Comparison of ENCODE assay signal across 8 cellular contexts in the genomic region with DNA sequence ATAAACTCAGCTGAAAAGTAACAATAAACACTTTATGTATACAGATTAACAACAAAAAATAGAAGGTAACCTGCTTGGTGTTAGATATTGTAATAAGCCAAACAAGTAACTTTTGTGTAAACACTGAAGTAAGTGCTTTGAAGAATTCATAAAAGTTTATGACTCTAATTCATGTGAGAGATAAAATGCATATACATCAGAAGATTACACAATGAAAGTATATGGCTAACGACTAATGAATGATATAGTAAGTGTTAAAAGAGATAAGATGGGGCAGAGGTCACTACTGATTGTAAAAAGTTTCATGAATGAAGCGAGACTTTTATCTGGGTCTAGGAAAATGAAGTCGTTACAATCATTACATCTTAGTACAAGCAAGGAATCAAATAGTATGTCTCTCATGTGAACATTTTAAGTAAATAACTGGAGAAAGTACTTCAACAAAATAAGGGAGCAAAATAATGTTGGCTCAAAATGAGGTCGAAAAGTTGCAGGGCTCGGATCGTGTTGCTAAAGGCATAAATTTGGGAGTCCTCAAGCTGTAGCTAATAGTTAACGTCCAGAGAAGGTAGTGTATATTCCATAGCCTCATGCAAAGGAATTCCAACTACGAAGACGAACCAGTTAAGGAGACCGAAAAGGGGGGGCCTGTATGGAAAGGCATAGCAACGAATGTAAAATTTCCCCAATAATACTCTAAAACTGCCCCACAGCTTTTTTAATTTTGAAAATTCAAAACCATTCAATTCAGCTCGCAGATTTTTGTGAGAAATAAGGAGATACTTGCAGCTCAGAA. TPM values are rescaled to one million over a fixed set of nuclear protein-coding genes. Genes with fewer than 3 reads are reported as not detected.
DNase-seq lines count a peak whose midpoint lies in the region; ATAC-seq, FAIRE-seq and TF ChIP-seq lines count a peak whose summit lies in the region.

No MANE protein-coding gene starts in this region.

- 8% methylated on average over 12 of the region's 12 CpGs for WGBS in HepG2 (ENCODE audit: low lambda C conversion rate)

- H3K9me3 ChIP-seq in HepG2 (ENCODE audit: low read length) (no peaks in the 10 kb centered on the region), tibial artery (no peaks in the 10 kb centered on the region)

- peaks cover 5% of the 10 kb centered on the region for H3K79me2 ChIP-seq in HepG2 (ENCODE audit: insufficient read depth, low read length)

- peak overlapping the region; percentile 78 for H3K4me2 ChIP-seq in HepG2 (ENCODE audit: low read depth, low read length)

- H2AFZ ChIP-seq in HepG2 (ENCODE audit: low read length): peak overlapping the region; percentile 19

- intact Hi-C loops in HepG2 (cut with micrococcal nuclease; ENCODE audit: unreplicated experiment): loop anchor here (2.0 kb wide), 2 partner anchors 25 to 903 kb away; no protein-coding TSS in a partner anchor
- intact Hi-C loops in tibial artery (cut with DNase I; ENCODE audit: low total_unique reads): no loop called here

- BruUV-seq in HepG2 (replicated peaks; lab: Mats Ljungman, UMichigan): TSS peak; percentile 76

- no peak for FAIRE-seq in HepG2 (lab: Jason Lieb, UNC)

- in situ Hi-C loops in astrocyte of the spinal cord (cut with HindIII; ENCODE audit: low sequenced_read_pairs): no loop called here
- in situ Hi-C loops in HepG2 (cut with HindIII; ENCODE audit: extremely low pct_ligation_motif_present, low pct_unique_long_range_greater_than_20kb): no loop called here

- no peak for TF ChIP-seq EP300 in HepG2 (IDR thresholded peaks at IDR 0.05; ENCODE audit: low read depth in 2 of 2, low read length in 2 of 2)
- TF ChIP-seq EP300 in HepG2 (CRISPR knock-in tag; IDR thresholded peaks at IDR 0.05; ENCODE audit: borderline replicate concordance): no peak

- no peak for ATAC-seq in HepG2

- H3K4me1 ChIP-seq in HepG2 (ENCODE audit: insufficient read depth, low read length) (peaks cover 38% of the 10 kb centered on the region), tibial artery (peaks cover 3 to 18% (median 6%) of the 10 kb centered on the region in 4 donors)

- TF ChIP-seq POLR2A in HepG2 (IDR thresholded peaks at IDR 0.05; ENCODE audit: insufficient read depth in 1 of 2, low read depth in 2 of 2, low read length in 2 of 2): no peak

- H3K36me3 ChIP-seq in HepG2 (replicated peaks in 1 of 2; ENCODE audit: control insufficient read depth in 1 of 2, insufficient read depth in 2 of 2, low read length in 2 of 2) (peaks cover 0 to 9% of the 10 kb centered on the region in 2 experiments; a peak in 3 of 5 replicates), tibial artery (peaks cover 8 to 14% (median 11%) of the 10 kb centered on the region in 3 donors)

- peak overlapping the region; percentile 70 for H3K9ac ChIP-seq in HepG2 (ENCODE audit: insufficient read depth, low read depth, low read length)

- TF ChIP-seq RAD21 in HepG2 (CRISPR knock-in tag; IDR thresholded peaks at IDR 0.05): no peak

- H3K27ac ChIP-seq in 22Rv1: peak overlapping the region; percentile 96
- H3K27ac ChIP-seq in HepG2 (ENCODE audit: extremely low read length, insufficient read depth, low read length): peak overlapping the region; percentile 71
- peak overlapping the region; percentile 96 to 97 for H3K27ac ChIP-seq in tibial artery

- H4K20me1 ChIP-seq in HepG2 (ENCODE audit: insufficient read depth, low read length): no peaks in the 10 kb centered on the region

- H3K4me3 ChIP-seq in astrocyte of the spinal cord (ENCODE audit: low read depth, low read length) (peak overlapping the region; percentile 74), HepG2 (replicated peaks in 1 of 3; ENCODE audit: insufficient read depth in 1 of 3, low read depth in 2 of 3, low read length in 3 of 3) (peak overlapping the region; percentile 77 to 86 (median 78)), tibial artery (peak overlapping the region; percentile 69 to 93)

- no peaks in the 10 kb centered on the region; a peak in 1 of 5 replicates for H3K27me3 ChIP-seq in HepG2 (ENCODE audit: control insufficient read depth in 1 of 2, insufficient read depth in 2 of 2, low read length in 2 of 2)
- H3K27me3 ChIP-seq in tibial artery: no peaks in the 10 kb centered on the region

- POLR2A ChIA-PET in HEK293T (lab: Yijun Ruan, JAX): no interaction called here
- POLR2A ChIA-PET in HepG2 (lab: Yijun Ruan, JAX): interaction anchor here (1.4 kb wide), 1 partner anchor 152 kb away, joined by 3 read pairs; a partner anchor contains a TSS

- DNase-seq in HEK293T (ENCODE audit: extremely low spot score) (no peak), astrocyte of the spinal cord (ENCODE audit: low read depth, low spot score) (peak; percentile 13), HepG2 (ENCODE audit: low spot score) (no peak), tibial artery (no peak), COLO829 (ENCODE audit: low spot score) (no peak), DMS153 treated with DMSO at 0.1 percent for 48 hours (lab: John Stamatoyannopoulos, UW; ENCODE audit: unreplicated experiment) (no peak), GM10266 (ENCODE audit: extremely low spot score) (no peak)

- TF ChIP-seq CTCF in 22Rv1 (IDR thresholded peaks at IDR 0.05) (no peak), astrocyte of the spinal cord (IDR thresholded peaks at IDR 0.05; ENCODE audit: low read depth, low read length) (no peak), HepG2 (CRISPR knock-in tag; IDR thresholded peaks at IDR 0.05) (no peak), tibial artery (IDR thresholded peaks at IDR 0.05) (no peak), GM10266 (IDR thresholded peaks at IDR 0.05; ENCODE audit: control insufficient read depth, insufficient read depth, low read depth, missing control alignments) (no peak)

- CTCF ChIA-PET in HEK293T (lab: Yijun Ruan, JAX) (no interaction called here), HepG2 (lab: Yijun Ruan, JAX; ENCODE audit: low intra/inter-chr PET ratio, low total read pairs) (no interaction called here)

TF ChIP-seq in HEK293T, 16 proteins besides CTCF, POLR2A, EP300 and RAD21:
- TF ChIP-seq ZNF384 (IDR thresholded peaks at IDR 0.05): no peak
- no peak for TF ChIP-seq LEF1 (IDR thresholded peaks at IDR 0.05; ENCODE audit: borderline replicate concordance)
- no peak for TF ChIP-seq ARNT (IDR thresholded peaks at IDR 0.05)
- TF ChIP-seq CTBP1 (IDR thresholded peaks at IDR 0.05; ENCODE audit: borderline replicate concordance): 0 out of 2 replicates have a peak, but pooled peaks have one; percentile 11
- TF ChIP-seq, protein P1, sequence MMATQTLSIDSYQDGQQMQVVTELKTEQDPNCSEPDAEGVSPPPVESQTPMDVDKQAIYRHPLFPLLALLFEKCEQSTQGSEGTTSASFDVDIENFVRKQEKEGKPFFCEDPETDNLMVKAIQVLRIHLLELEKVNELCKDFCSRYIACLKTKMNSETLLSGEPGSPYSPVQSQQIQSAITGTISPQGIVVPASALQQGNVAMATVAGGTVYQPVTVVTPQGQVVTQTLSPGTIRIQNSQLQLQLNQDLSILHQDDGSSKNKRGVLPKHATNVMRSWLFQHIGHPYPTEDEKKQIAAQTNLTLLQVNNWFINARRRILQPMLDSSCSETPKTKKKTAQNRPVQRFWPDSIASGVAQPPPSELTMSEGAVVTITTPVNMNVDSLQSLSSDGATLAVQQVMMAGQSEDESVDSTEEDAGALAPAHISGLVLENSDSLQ (IDR thresholded peaks at IDR 0.05): no peak
- no peak for TF ChIP-seq HDGF (IDR thresholded peaks at IDR 0.05; ENCODE audit: borderline replicate concordance)

TF ChIP-seq in HepG2, 621 proteins besides CTCF, POLR2A, EP300 and RAD21:
- no peak for TF ChIP-seq FOXK2 (IDR thresholded peaks at IDR 0.05)
- TF ChIP-seq JUNB (CRISPR knock-in tag; IDR thresholded peaks at IDR 0.05; ENCODE audit: borderline replicate concordance): no peak
- no peak for TF ChIP-seq PPARG (CRISPR knock-in tag; conservative IDR thresholded peaks at IDR 0.05)
- TF ChIP-seq REPIN1 (CRISPR knock-in tag; IDR thresholded peaks at IDR 0.05; ENCODE audit: borderline replicate concordance, low read depth): no peak
- TF ChIP-seq ZSCAN9 (CRISPR knock-in tag; IDR thresholded peaks at IDR 0.05; ENCODE audit: borderline replicate concordance): no peak

RNA-seq across cellular contexts. Expression of a gene that starts 1.0 kb away (rescaled TPM):
- 131 and 133 TPM in 2 replicates for total RNA-seq in HepG2 (2016; rRNA removed; fragmentation: Illumina TruSeq; extraction: Trizol)
- 31.3 and 34.5 TPM in 2 replicates for total RNA-seq in HepG2 (2016; cell fraction: cytosol; rRNA removed; fragmentation: Illumina TruSeq; extraction: Trizol; ENCODE audit: low read depth)
- total RNA-seq in HepG2 (2016; cell fraction: insoluble cytoplasmic fraction; rRNA removed; fragmentation: Illumina TruSeq; extraction: Trizol): 126 and 131 TPM in 2 replicates
- total RNA-seq in HepG2 (2016; cell fraction: membrane; rRNA removed; fragmentation: Illumina TruSeq; extraction: Trizol): 44.9 and 49.3 TPM in 2 replicates
- 51.1 and 57.3 TPM in 2 replicates for total RNA-seq in HepG2 (2016; cell fraction: nucleus; rRNA removed; fragmentation: Illumina TruSeq; extraction: Trizol)
- polyA plus RNA-seq in HepG2 (2011; rRNA removed): 27.8 and 36.7 TPM in 2 replicates
- polyA plus RNA-seq in HepG2 (2011; cell fraction: cytosol; rRNA removed): 24.2 and 29.8 TPM in 2 replicates
- 27.8 and 32.2 TPM in 2 replicates for polyA plus RNA-seq in HepG2 (2011; cell fraction: nucleus; rRNA removed)
- 29.9 and 67.3 TPM in 2 replicates for polyA plus RNA-seq in HepG2 (2012)
- polyA plus RNA-seq in HepG2 (2016; cell fraction: cytosol; fragmentation: Illumina TruSeq; extraction: Trizol; ENCODE audit: low read depth): 35.0 and 42.7 TPM in 2 replicates
- polyA plus RNA-seq in HepG2 (2016; cell fraction: insoluble cytoplasmic fraction; fragmentation: Illumina TruSeq; extraction: Trizol; ENCODE audit: low read depth): 145 and 152 TPM in 2 replicates
- polyA plus RNA-seq in HepG2 (2016; cell fraction: membrane; fragmentation: Illumina TruSeq; extraction: Trizol; ENCODE audit: low read depth): 45.2 and 48.1 TPM in 2 replicates
- 104 and 112 TPM in 2 replicates for polyA plus RNA-seq in HepG2 (2016; cell fraction: nucleus; fragmentation: Illumina TruSeq; extraction: Trizol; ENCODE audit: insufficient read depth, low read depth)
- 4.1 and 20.6 TPM in 2 replicates for polyA minus RNA-seq in HepG2 (2011; rRNA and poly(A)+ RNA removed; ENCODE audit: low replicate concordance)
- 19.6 and 24.6 TPM in 2 replicates for polyA minus RNA-seq in HepG2 (2011; cell fraction: cytosol; rRNA and poly(A)+ RNA removed)
- polyA minus RNA-seq in HepG2 (2011; cell fraction: nucleus; rRNA and poly(A)+ RNA removed): 13.9 and 16.2 TPM in 2 replicates
